ENCODE assay signal across 7 cellular contexts in the genomic region with DNA sequence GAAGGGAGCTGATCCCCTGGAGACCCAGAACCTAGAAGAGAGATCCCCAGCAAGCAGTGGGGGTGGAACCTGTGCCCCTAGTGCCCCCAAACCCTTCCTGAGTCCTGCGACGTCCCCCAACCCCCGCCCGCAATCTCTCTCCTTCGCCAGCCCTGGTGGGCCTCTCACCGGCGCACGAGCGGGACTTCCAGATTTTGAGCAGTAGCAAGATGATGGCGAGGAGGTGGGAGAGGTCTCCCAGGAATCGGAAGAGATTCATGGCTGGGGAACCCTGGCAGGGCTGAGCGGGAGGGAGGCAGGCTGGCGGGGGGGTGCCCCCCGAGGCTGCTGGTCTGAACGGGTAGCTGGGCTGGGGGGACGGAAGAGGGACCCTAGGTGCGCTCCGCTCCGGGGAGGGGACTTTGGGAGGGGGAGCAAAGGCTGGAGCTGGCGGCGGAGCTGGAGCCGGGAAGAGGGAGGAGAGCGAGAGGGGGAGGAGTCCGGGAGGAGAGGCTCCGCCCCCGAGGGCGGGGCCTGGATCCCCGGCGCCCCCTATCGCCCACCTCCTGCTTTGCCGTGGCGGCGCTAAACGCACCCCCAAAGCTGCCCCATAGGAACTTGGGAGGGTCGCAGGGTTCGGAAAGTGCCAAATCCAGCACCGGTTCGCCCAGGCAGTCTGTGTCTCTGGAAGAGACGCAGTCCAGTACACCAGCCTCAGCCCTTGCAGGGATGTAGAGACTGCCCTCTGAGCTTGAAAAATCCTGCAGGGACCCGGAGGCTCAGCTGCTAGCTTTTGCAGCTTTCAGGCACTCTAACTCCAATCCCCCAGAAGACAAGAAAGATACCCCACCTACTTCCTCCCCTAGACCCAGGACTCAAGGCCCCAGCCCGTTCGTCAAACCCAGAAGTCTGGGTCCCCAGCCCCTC. TPM values are rescaled to one million over a fixed set of nuclear protein-coding genes. Genes with fewer than 3 reads are reported as not detected.
DNase-seq lines count a peak whose midpoint lies in the region; ATAC-seq and TF ChIP-seq lines count a peak whose summit lies in the region.

KDELR1 (minus strand) TSS at position 452 of the 906 bp plus-strand sequence; CDS start at position 259, 193 bp downstream.

- peaks cover 26% of the 10 kb centered on the region for H3K27me3 Mint-ChIP-seq in activated CD8-positive, alpha-beta T cell treated with anti-CD3 and anti-CD28 coated beads for 36 hours

- H3K4me1 ChIP-seq in lung (ENCODE audit: control insufficient read depth in 2 of 2, insufficient read depth in 2 of 2, low read length in 2 of 2) = peaks cover 0 to 7% of the 10 kb centered on the region in 2 donors

- WGBS in lung, 2 donors = 4% methylated on average over 33 to 42 of the region's 42 CpGs

- peak within 1 kb of the TSS; percentile 92 for H3K27ac Mint-ChIP-seq in activated CD8-positive, alpha-beta T cell treated with anti-CD3 and anti-CD28 coated beads for 36 hours

- peak within 1 kb of the TSS; percentile 83 to 87 for H3K27ac ChIP-seq in lung (ENCODE audit: low read depth in 1 of 2, low read length in 1 of 2)

- DNase-seq in NCI-H510A treated with DMSO at 0.1 percent for 48 hours (lab: John Stamatoyannopoulos, UW) (peak; percentile 44), lung (ENCODE audit: low spot score) (peak; percentile 64)
- DNase-seq in activated CD8-positive, alpha-beta T cell treated with anti-CD3 and anti-CD28 coated beads for 36 hours = peak; percentile 74
- peak; percentile 70 for DNase-seq in effector CD4-positive, alpha-beta T cell
- DNase-seq in stimulated activated CD4-positive, alpha-beta T cell treated with anti-CD3 and anti-CD28 coated beads, TNF-alpha, amount 100 ng/mL, for 4 hours (ENCODE audit: low read depth in 3 of 3) = peak; percentile 50 to 70 (median 52)

- H3K36me3 ChIP-seq in lung (ENCODE audit: control insufficient read depth in 2 of 2, insufficient read depth in 2 of 2, low read length in 2 of 2) = peaks cover 6 to 12% of the 10 kb centered on the region in 2 donors

- H3K9me3 ChIP-seq in lung (ENCODE audit: control insufficient read depth in 2 of 2, insufficient read depth in 1 of 2, low read length in 1 of 2) = peaks cover 0 to 2% of the 10 kb centered on the region in 2 donors

- H3K27me3 ChIP-seq in lung (ENCODE audit: control insufficient read depth, insufficient read depth) = no peaks in the 10 kb centered on the region

- POLR2A ChIA-PET in activated CD8-positive, alpha-beta T cell treated with anti-CD3 and anti-CD28 coated beads for 36 hours (lab: Charles Lee) = interaction anchor here (0.6 to 2.1 kb wide), 9 partner anchors 11 to 226 kb away, joined by 3 to 7 read pairs (median 3); partner anchors contain the start of gene SYNGR4

- H3K4me3 ChIP-seq in GM12875 (ENCODE audit: low read depth, low read length) = peak within 1 kb of the TSS; percentile 82
- H3K4me3 ChIP-seq in lung = peak within 1 kb of the TSS; percentile 64

- peaks cover 26% of the 10 kb centered on the region for H3K4me1 Mint-ChIP-seq in activated CD8-positive, alpha-beta T cell treated with anti-CD3 and anti-CD28 coated beads for 36 hours (ENCODE audit: low read depth)

- CTCF ChIA-PET in activated CD8-positive, alpha-beta T cell treated with anti-CD3 and anti-CD28 coated beads for 36 hours (lab: Charles Lee) = interaction anchor here (0.6 to 2.4 kb wide), 46 partner anchors 9 to 1185 kb away, joined by 3 to 25 read pairs (median 4); partner anchors contain the start of genes GRWD1, SYNGR4 and TMEM143

- H3K36me3 Mint-ChIP-seq in activated CD8-positive, alpha-beta T cell treated with anti-CD3 and anti-CD28 coated beads for 36 hours (ENCODE audit: low read depth) = peaks cover 16% of the 10 kb centered on the region

- intact Hi-C loops in activated CD8-positive, alpha-beta T cell treated with anti-CD3 and anti-CD28 coated beads for 36 hours (cut with micrococcal nuclease) = no loop called here

- peak within 1 kb of the TSS; percentile 91 for H3K4me3 Mint-ChIP-seq in activated CD8-positive, alpha-beta T cell treated with anti-CD3 and anti-CD28 coated beads for 36 hours

- ATAC-seq in HG02973 (IDR thresholded peaks at IDR 0.05; ENCODE audit: unreplicated experiment) (peak; percentile 54), lung (ENCODE audit: insufficient read depth, low FRiP score) (peak; percentile 93)
- peak; percentile 87 for ATAC-seq in activated CD8-positive, alpha-beta T cell treated with anti-CD3 and anti-CD28 coated beads for 36 hours

- TF ChIP-seq CTCF in GM12875 (IDR thresholded peaks at IDR 0.05; ENCODE audit: borderline replicate concordance, insufficient read depth, low read depth, low read length) = peak; percentile 98
- peak; percentile 85 for TF ChIP-seq CTCF in activated CD8-positive, alpha-beta T cell treated with anti-CD3 and anti-CD28 coated beads for 36 hours (IDR thresholded peaks at IDR 0.05)
- TF ChIP-seq CTCF in lung (IDR thresholded peaks at IDR 0.05; ENCODE audit: control extremely low read depth, extremely low read depth) = peak; percentile 46

- H3K9me3 Mint-ChIP-seq in activated CD8-positive, alpha-beta T cell treated with anti-CD3 and anti-CD28 coated beads for 36 hours = no peaks in the 10 kb centered on the region

RNA-seq across cellular contexts. Expression of gene KDELR1, which starts in this region (rescaled TPM):
- total RNA-seq in activated CD8-positive, alpha-beta T cell treated with anti-CD3 and anti-CD28 coated beads for 36 hours = 10 to 100 TPM; 66.3 to 66.7 TPM
- 100 to 1,000 TPM; 101 to 142 TPM for total RNA-seq in lung
- 100 to 1,000 TPM; 108 to 156 TPM for polyA plus RNA-seq in lung

Comparison
In these comparisons a context has a peak if more than half of its experiments do, and no peak if none do; other contexts are left out.
1. Peak in every context shown above with its lines: DNase-seq, ATAC-seq, H3K4me3 ChIP-seq and H3K27ac ChIP-seq.
2. CTCF ChIP-seq: peak in every context shown above with its lines; median percentile 98 in GM12875; 85 in activated CD8-positive, alpha-beta T cell treated with anti-CD3 and anti-CD28 coated beads for 36 hours; 46 in lung.